ENCODE assay signal across 8 cellular contexts in the genomic region with DNA sequence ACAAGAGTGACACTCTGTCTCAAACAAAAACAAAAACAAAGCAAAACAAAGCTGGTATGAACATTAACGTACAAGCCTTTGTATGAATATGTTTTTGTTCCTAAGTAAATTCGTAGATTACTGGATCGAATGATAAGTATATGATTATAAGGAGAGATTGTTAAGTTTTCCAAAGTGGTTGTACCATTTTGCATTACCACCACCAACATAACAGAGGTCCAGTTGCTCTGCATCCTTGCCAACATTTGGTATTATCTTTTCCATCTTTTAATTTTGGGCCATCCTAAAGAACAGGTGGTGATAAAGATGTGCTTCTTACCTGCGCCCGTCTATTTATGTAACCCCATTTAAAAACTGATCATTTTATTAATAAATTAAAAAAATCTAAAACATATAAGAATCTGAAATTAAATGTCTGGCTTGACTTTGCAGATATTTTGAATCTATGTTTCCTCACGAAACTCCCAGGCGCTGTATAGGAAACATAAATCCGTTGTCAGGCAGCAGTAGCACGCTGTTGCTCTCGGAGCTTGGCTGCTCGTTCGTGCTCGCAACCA. TPM values are rescaled to one million over a fixed set of nuclear protein-coding genes. Genes with fewer than 3 reads are reported as not detected.
DNase-seq lines count a peak whose midpoint lies in the region; ATAC-seq and TF ChIP-seq lines count a peak whose summit lies in the region.

No MANE protein-coding gene starts in this region.

- H3K36me3 ChIP-seq in BJ (ENCODE audit: control insufficient read depth, insufficient read depth, low read length) (no peaks in the 10 kb centered on the region; the same call in 1 of the 2 replicates), HUES48 (ENCODE audit: control insufficient read depth, insufficient read depth, low read length) (peaks cover 33% of the 10 kb centered on the region), brain microvascular endothelial cell (replicated peaks) (peaks cover 14% of the 10 kb centered on the region), muscle layer of colon (ENCODE audit: insufficient read depth, low read length) (peaks cover 11% of the 10 kb centered on the region)

- no peak for ATAC-seq in HG03432 (IDR thresholded peaks at IDR 0.05; ENCODE audit: unreplicated experiment)

- in situ Hi-C loops in brain microvascular endothelial cell (cut with HindIII; ENCODE audit: low pct_ligation_motif_present, low sequenced_read_pairs): no loop called here

- CTCF ChIA-PET in BJ (lab: Yijun Ruan, JAX): no interaction called here

- no peak for TF ChIP-seq CTCF in BJ (IDR thresholded peaks at IDR 0.05; ENCODE audit: insufficient read depth, low read depth, low read length)
- no peak for TF ChIP-seq CTCF in brain microvascular endothelial cell (IDR thresholded peaks at IDR 0.05; ENCODE audit: low read depth, low read length, missing control alignments)

- no peaks in the 10 kb centered on the region for H3K27me3 ChIP-seq in BJ (ENCODE audit: control insufficient read depth, insufficient read depth, low read length)
- H3K27me3 ChIP-seq in HUES48 (ENCODE audit: control insufficient read depth, insufficient read depth, low read length): no peaks in the 10 kb centered on the region
- no peaks in the 10 kb centered on the region for H3K27me3 ChIP-seq in brain microvascular endothelial cell (replicated peaks)
- H3K27me3 ChIP-seq in muscle layer of colon (ENCODE audit: control insufficient read depth in 1 of 2, insufficient read depth in 2 of 2, low read length in 2 of 2): no peaks in the 10 kb centered on the region

- H3K4me3 ChIP-seq in BJ (ENCODE audit: low read depth, low read length): peak overlapping the region; percentile 53
- peak overlapping the region; percentile 73 for H3K4me3 ChIP-seq in HUES48 (ENCODE audit: low read depth, low read length)
- H3K4me3 ChIP-seq in brain microvascular endothelial cell (ENCODE audit: low read depth, low read length): peak overlapping the region; percentile 48
- H3K4me3 ChIP-seq in muscle layer of colon (ENCODE audit: low read depth in 1 of 2, low read length in 2 of 2): peak overlapping the region in 1 of 2 donors; percentile 52

- POLR2A ChIA-PET in BJ (lab: Charles Lee): no interaction called here

- H3K9me3 ChIP-seq in HUES48 (ENCODE audit: control insufficient read depth, insufficient read depth, low read length) (no peaks in the 10 kb centered on the region), muscle layer of colon (ENCODE audit: low read length) (no peaks in the 10 kb centered on the region)

- no peak for DNase-seq in BJ (ENCODE audit: low read depth)
- no peak for DNase-seq in brain microvascular endothelial cell
- no peak for DNase-seq in stimulated activated CD4-positive, alpha-beta T cell treated with anti-CD3 and anti-CD28 coated beads, Interleukin-4, amount 100 ng/mL, for 4 hours
- no peak for DNase-seq in effector CD4-positive, alpha-beta T cell
- DNase-seq in NCI-H2171 treated with DMSO at 0.1 percent for 48 hours (lab: John Stamatoyannopoulos, UW): no peak

- H3K27ac ChIP-seq in HUES48 (ENCODE audit: low read depth, low read length) (peak overlapping the region; percentile 94), brain microvascular endothelial cell (peak overlapping the region; percentile 71), muscle layer of colon (ENCODE audit: low read depth, low read length) (peak overlapping the region; percentile 70)

- H3K4me1 ChIP-seq in HUES48 (ENCODE audit: control insufficient read depth, insufficient read depth, low read length): peaks cover 8% of the 10 kb centered on the region
- peaks cover 33% of the 10 kb centered on the region for H3K4me1 ChIP-seq in muscle layer of colon (ENCODE audit: insufficient read depth, low read length)

- H3K9ac ChIP-seq in HUES48 (ENCODE audit: low read depth, low read length) (peak overlapping the region; percentile 56), muscle layer of colon (ENCODE audit: low read length) (no peak overlapping the region)

RNA-seq across cellular contexts. Expression of a gene that starts 0.6 kb away (rescaled TPM):
- 9.8 and 16.0 TPM in 2 replicates for polyA plus RNA-seq in BJ (2011; rRNA removed)
- polyA minus RNA-seq in BJ (2011; rRNA and poly(A)+ RNA removed): 7.5 and 8.9 TPM in 2 replicates
